Comparison of ENCODE assay signal across 10 cellular contexts in genomic region chr17:40110457-40110856, GRCh38. TPM values are rescaled to one million over a fixed set of nuclear protein-coding genes. Genes with fewer than 3 reads are reported as not detected.
DNase-seq lines count a peak whose midpoint lies in the region; ATAC-seq and TF ChIP-seq lines count a peak whose summit lies in the region.
"Had no signal": no experiment of that assay in that cellular context is flagged by ENCODE, and none has a peak within 500 bp of the region (broad histone marks: within the 10 kb centered on the region; RNA-seq: fewer than 3 reads in every experiment).

No MANE protein-coding gene starts in this region.

- peak; percentile 63 for DNase-seq in activated effector memory CD4-positive, alpha-beta T cell treated with anti-CD3 and anti-CD28 coated beads, Interleukin-2, amount 50 U/mL, for 16 hours
- DNase-seq in activated effector memory CD4-positive, alpha-beta T cell treated with Interleukin-2 at 50 U/mL for 16 hours: no peak
- DNase-seq in tibial artery: peak in 1 of 2 donors; percentile 68
- no peak for DNase-seq in MCF 10A (ENCODE audit: unreplicated experiment)
- DNase-seq: SHP77 treated with DMSO at 0.1 percent for 48 hours; stimulated activated naive B cell treated with anti-CD40 and anti-IgM and Interleukin-4, amounts not matched to agents 10 μg/mL and 1 μg/mL and 100 μg/mL, for 72 hours had no signal

- H3K4me1 ChIP-seq in mucosa of rectum (ENCODE audit: control insufficient read depth in 2 of 2, insufficient read depth in 2 of 2, low read length in 2 of 2) (peaks cover 73 to 82% of the 10 kb centered on the region in 2 donors), tibial artery (peaks cover 11 to 97% (median 90%) of the 10 kb centered on the region in 4 donors)

- H3K9me3 ChIP-seq in mucosa of rectum (ENCODE audit: control insufficient read depth in 2 of 2, low read length in 2 of 2) (no peaks in the 10 kb centered on the region), tibial artery (no peaks in the 10 kb centered on the region)

- no peaks in the 10 kb centered on the region for H3K36me3 ChIP-seq in mucosa of rectum (ENCODE audit: control insufficient read depth in 2 of 2, insufficient read depth in 2 of 2, low read length in 2 of 2)
- H3K36me3 ChIP-seq in tibial artery: no peaks in the 10 kb centered on the region

- no peak for TF ChIP-seq CTCF in tibial artery (IDR thresholded peaks at IDR 0.05)
- TF ChIP-seq CTCF in MCF 10A (IDR thresholded peaks at IDR 0.05; ENCODE audit: unreplicated experiment): no peak

- peaks cover 47% of the 10 kb centered on the region for H3K4me1 Mint-ChIP-seq in MCF 10A (ENCODE audit: insufficient read depth, unreplicated experiment)

- peak overlapping the region in 1 of 2 donors; percentile 61 for H3K9ac ChIP-seq in mucosa of rectum (ENCODE audit: low read depth in 1 of 2, low read length in 2 of 2)

- H3K9me3 Mint-ChIP-seq in MCF 10A (ENCODE audit: unreplicated experiment): no peaks in the 10 kb centered on the region
- H3K9me3 Mint-ChIP-seq: stimulated activated naive B cell treated with anti-CD40 and anti-IgM and Interleukin-4, amounts not matched to agents 10 μg/mL and 1 μg/mL and 100 μg/mL, for 72 hours had no signal

- H3K27me3 Mint-ChIP-seq in MCF 10A (ENCODE audit: insufficient read depth, unreplicated experiment): no peaks in the 10 kb centered on the region
- H3K27me3 Mint-ChIP-seq: stimulated activated naive B cell treated with anti-CD40 and anti-IgM and Interleukin-4, amounts not matched to agents 10 μg/mL and 1 μg/mL and 100 μg/mL, for 72 hours had no signal

- no peak overlapping the region for H3K4me3 Mint-ChIP-seq in MCF 10A (ENCODE audit: unreplicated experiment)

- ATAC-seq in GM19452 (IDR thresholded peaks at IDR 0.05; ENCODE audit: unreplicated experiment) (no peak), GM18867 (IDR thresholded peaks at IDR 0.05; ENCODE audit: unreplicated experiment) (no peak)

- H3K4me3 ChIP-seq in mucosa of rectum (ENCODE audit: low read length in 2 of 2): no peak overlapping the region
- no peak overlapping the region for H3K4me3 ChIP-seq in tibial artery

- peak overlapping the region; percentile 78 for H3K27ac ChIP-seq in cingulate gyrus (ENCODE audit: low read depth, low read length)
- peak overlapping the region; percentile 89 to 92 for H3K27ac ChIP-seq in mucosa of rectum (ENCODE audit: low read depth in 2 of 2, low read length in 2 of 2)
- peak overlapping the region; percentile 94 to 98 for H3K27ac ChIP-seq in tibial artery

- BruUV-seq in MCF 10A (replicated peaks; lab: Mats Ljungman, UMichigan): no TSS peak

- intact Hi-C loops in tibial artery (cut with DNase I; ENCODE audit: low total_unique reads) (loop anchor here (5.0 kb wide), 2 partner anchors 48 to 57 kb away; partner anchors contain the start of gene THRA), MCF 10A (cut with micrococcal nuclease) (loop anchor here (5.0 kb wide), 1 partner anchor 83 kb away; no protein-coding TSS in a partner anchor)

- CTCF ChIA-PET in MCF 10A (lab: Yijun Ruan, JAX): interaction anchor here (0.5 to 6.5 kb wide), 10 partner anchors 9 to 101 kb away, joined by 3 to 86 read pairs (median 21); partner anchors contain the start of genes CASC3, CSF3, NR1D1 and THRA

- POLR2A ChIA-PET in MCF 10A (lab: Yijun Ruan, JAX): interaction anchor here (0.6 to 9.5 kb wide), 9 partner anchors 10 to 703 kb away, joined by 3 to 340 read pairs (median 19); partner anchors contain the start of genes CSF3, MSL1 and NR1D1

- H3K27me3 ChIP-seq in mucosa of rectum (ENCODE audit: control insufficient read depth in 2 of 2, insufficient read depth in 2 of 2, low read length in 2 of 2) (no peaks in the 10 kb centered on the region), tibial artery (no peaks in the 10 kb centered on the region)

- H3K27ac Mint-ChIP-seq in MCF 10A (ENCODE audit: low read depth, unreplicated experiment): no peak overlapping the region

- H3K36me3 Mint-ChIP-seq in MCF 10A (ENCODE audit: insufficient read depth, unreplicated experiment): no peaks in the 10 kb centered on the region
- H3K36me3 Mint-ChIP-seq: stimulated activated naive B cell treated with anti-CD40 and anti-IgM and Interleukin-4, amounts not matched to agents 10 μg/mL and 1 μg/mL and 100 μg/mL, for 72 hours had no signal

RNA-seq across cellular contexts. Expression of gene NR1D1, which starts 10.1 kb away (rescaled TPM):
- 7.5 and 8.8 TPM in 2 replicates for total RNA-seq in MCF 10A (2022)

RNA-seq across cellular contexts. Expression of gene MSL1, which starts 11.3 kb away (rescaled TPM):
- 59.8 and 62.2 TPM in 2 replicates for total RNA-seq in MCF 10A (2022)

RNA-seq across cellular contexts. Expression of gene CASC3, which starts 29.9 kb away (rescaled TPM):
- total RNA-seq in MCF 10A (2022): 73.5 and 78.3 TPM in 2 replicates

RNA-seq across cellular contexts. Expression of gene THRA, which starts 47.7 kb away (rescaled TPM):
- total RNA-seq in MCF 10A (2022): 5.5 and 6.4 TPM in 2 replicates

RNA-seq across cellular contexts. Expression of gene MED24, which starts 56.2 kb away (rescaled TPM):
- 66.6 and 88.5 TPM in 2 replicates for total RNA-seq in MCF 10A (2022)
